Comparison of ENCODE assay signal across 8 cellular contexts in genomic region chr2:85540131-85540587, GRCh38. TPM values are rescaled to one million over a fixed set of nuclear protein-coding genes. Genes with fewer than 3 reads are reported as not detected.
DNase-seq lines count a peak whose midpoint lies in the region; ATAC-seq, FAIRE-seq and TF ChIP-seq lines count a peak whose summit lies in the region.

No MANE protein-coding gene starts in this region.

- H4K20me1 ChIP-seq in astrocyte (ENCODE audit: insufficient read depth, low read length), result peaks cover 61% of the 10 kb centered on the region

- intact Hi-C loops in lower lobe of right lung (cut with DNase I), result no loop called here
- intact Hi-C loops in upper lobe of right lung (cut with DNase I), result no loop called here

- peaks cover 22% of the 10 kb centered on the region for H3K36me3 Mint-ChIP-seq in astrocyte (ENCODE audit: low read depth, unreplicated experiment)

- peaks cover 34% of the 10 kb centered on the region for H3K4me1 Mint-ChIP-seq in astrocyte (ENCODE audit: low read depth, unreplicated experiment)

- peak overlapping the region; percentile 70 for H3K27ac Mint-ChIP-seq in astrocyte (ENCODE audit: unreplicated experiment)

- H3K36me3 ChIP-seq in ACC112 (ENCODE audit: insufficient read depth, low read length) (peaks cover 44% of the 10 kb centered on the region), HUES48 (ENCODE audit: control insufficient read depth, insufficient read depth, low read length) (peaks cover 48% of the 10 kb centered on the region), astrocyte (ENCODE audit: insufficient read depth, low read length) (peaks cover 43% of the 10 kb centered on the region), lower lobe of right lung (peaks cover 45% of the 10 kb centered on the region), upper lobe of right lung (peaks cover 45% of the 10 kb centered on the region)

- peaks cover 61% of the 10 kb centered on the region for H3K79me2 ChIP-seq in ACC112 (ENCODE audit: control insufficient read depth, insufficient read depth, low read length, unreplicated experiment)
- H3K79me2 ChIP-seq in astrocyte (ENCODE audit: insufficient read depth, low read length), result peaks cover 62% of the 10 kb centered on the region

- H3K4me3 ChIP-seq in ACC112 (ENCODE audit: low read depth, low read length) (peak overlapping the region; percentile 90), HUES48 (ENCODE audit: low read depth, low read length) (peak overlapping the region; percentile 96), astrocyte (ENCODE audit: insufficient read depth, low read depth, low read length) (peak overlapping the region; percentile 99), lower lobe of right lung (peak overlapping the region; percentile 98), upper lobe of right lung (peak overlapping the region; percentile 97)

- H3K4me2 ChIP-seq in astrocyte (ENCODE audit: low read length), result peak overlapping the region; percentile 97

- no peak for ATAC-seq in lower lobe of right lung
- ATAC-seq in upper lobe of right lung, result no peak
- ATAC-seq in HG03175 (IDR thresholded peaks at IDR 0.05; ENCODE audit: unreplicated experiment), result no peak
- ATAC-seq in activated CD4-positive, CD25-positive, alpha-beta regulatory T cell treated with anti-CD3 and anti-CD28 coated beads, Interleukin-2, amount 50 U/mL, for 24 hours, result no peak

- H3K27me3 ChIP-seq in ACC112 (ENCODE audit: insufficient read depth, low read length), result no peaks in the 10 kb centered on the region
- H3K27me3 ChIP-seq in HUES48 (ENCODE audit: control insufficient read depth, insufficient read depth, low read length), result no peaks in the 10 kb centered on the region
- H3K27me3 ChIP-seq in astrocyte (ENCODE audit: insufficient read depth, low read length), result no peaks in the 10 kb centered on the region
- no peaks in the 10 kb centered on the region for H3K27me3 ChIP-seq in lower lobe of right lung (ENCODE audit: low read depth)
- no peaks in the 10 kb centered on the region for H3K27me3 ChIP-seq in upper lobe of right lung

- peaks cover 31% of the 10 kb centered on the region for H3K4me1 ChIP-seq in ACC112 (ENCODE audit: control insufficient read depth, insufficient read depth, low read length, unreplicated experiment)
- H3K4me1 ChIP-seq in HUES48 (ENCODE audit: control insufficient read depth, insufficient read depth, low read length), result peaks cover 23% of the 10 kb centered on the region
- H3K4me1 ChIP-seq in astrocyte (ENCODE audit: insufficient read depth, low read length), result peaks cover 32% of the 10 kb centered on the region
- H3K4me1 ChIP-seq in lower lobe of right lung, result peaks cover 49% of the 10 kb centered on the region
- H3K4me1 ChIP-seq in upper lobe of right lung, result peaks cover 44% of the 10 kb centered on the region

- H3K27ac ChIP-seq in ACC112 (ENCODE audit: low read depth, low read length) (peak overlapping the region; percentile 96), HUES48 (ENCODE audit: low read depth, low read length) (peak overlapping the region; percentile 100), astrocyte (ENCODE audit: low read depth, low read length) (peak overlapping the region; percentile 99), lower lobe of right lung (peak overlapping the region; percentile 99), upper lobe of right lung (peak overlapping the region; percentile 99)

- H3K9me3 ChIP-seq in HUES48 (ENCODE audit: control insufficient read depth, insufficient read depth, low read length) (no peaks in the 10 kb centered on the region), astrocyte (ENCODE audit: insufficient read depth, low read depth, low read length) (no peaks in the 10 kb centered on the region), lower lobe of right lung (no peaks in the 10 kb centered on the region), upper lobe of right lung (no peaks in the 10 kb centered on the region)

- DNase-seq in astrocyte (ENCODE audit: low read depth), result no peak
- DNase-seq in lower lobe of right lung, result no peak
- DNase-seq in upper lobe of right lung, result no peak
- no peak for DNase-seq in activated CD8-positive, alpha-beta memory T cell treated with anti-CD3 and anti-CD28 coated beads, Interleukin-2, amount 50 U/mL, for 4 hours

- H3K4me3 Mint-ChIP-seq in astrocyte (ENCODE audit: unreplicated experiment), result peak overlapping the region; percentile 91

- H3K9me3 Mint-ChIP-seq in astrocyte (ENCODE audit: unreplicated experiment), result no peaks in the 10 kb centered on the region

- no peaks in the 10 kb centered on the region for H3K27me3 Mint-ChIP-seq in astrocyte (ENCODE audit: low read depth, unreplicated experiment)

- no peak overlapping the region for H2AFZ ChIP-seq in ACC112 (ENCODE audit: low read length, unreplicated experiment)
- H2AFZ ChIP-seq in astrocyte (ENCODE audit: low read depth, low read length), result no peak overlapping the region

- TF ChIP-seq CTCF in astrocyte (IDR thresholded peaks at IDR 0.05; ENCODE audit: insufficient read depth, low read depth, low read length), result no peak
- no peak for TF ChIP-seq CTCF in lower lobe of right lung (IDR thresholded peaks at IDR 0.05)
- no peak for TF ChIP-seq CTCF in upper lobe of right lung (IDR thresholded peaks at IDR 0.05)

- peak overlapping the region; percentile 98 for H3K9ac ChIP-seq in HUES48 (ENCODE audit: low read depth, low read length)
- H3K9ac ChIP-seq in astrocyte (ENCODE audit: low read length), result peak overlapping the region; percentile 99

- FAIRE-seq in astrocyte (lab: Jason Lieb, UNC), result no peak

RNA-seq across cellular contexts. Expression of gene MAT2A, which starts 1.2 kb away (rescaled TPM):
- total RNA-seq in astrocyte (175 and 180 TPM in 2 replicates), lower lobe of right lung (183 TPM), upper lobe of right lung (212 TPM)

RNA-seq across cellular contexts. Expression of gene GGCX, which starts 21.1 kb away (rescaled TPM):
- total RNA-seq in astrocyte, result 79.0 and 94.6 TPM in 2 replicates
- total RNA-seq in lower lobe of right lung, result 62.2 TPM
- 73.2 TPM for total RNA-seq in upper lobe of right lung

RNA-seq across cellular contexts. Expression of gene VAMP8, which starts 37.2 kb away (rescaled TPM):
- 30.6 and 35.3 TPM in 2 replicates for total RNA-seq in astrocyte
- 272 TPM for total RNA-seq in lower lobe of right lung
- 235 TPM for total RNA-seq in upper lobe of right lung

RNA-seq across cellular contexts. Expression of gene VAMP5, which starts 44.1 kb away (rescaled TPM):
- 17.1 and 17.6 TPM in 2 replicates for total RNA-seq in astrocyte
- total RNA-seq in lower lobe of right lung, result 87.0 TPM
- total RNA-seq in upper lobe of right lung, result 84.8 TPM

RNA-seq across cellular contexts. Expression of gene RNF181, which starts 55.4 kb away (rescaled TPM):
- total RNA-seq in astrocyte (155 and 176 TPM in 2 replicates), lower lobe of right lung (89.8 TPM), upper lobe of right lung (85.9 TPM)
